Comparison of ENCODE assay signal across 8 cellular contexts in genomic region chr12:67268896-67269631, GRCh38. TPM values are rescaled to one million over a fixed set of nuclear protein-coding genes. Genes with fewer than 3 reads are reported as not detected.
DNase-seq lines count a peak whose midpoint lies in the region; ATAC-seq, FAIRE-seq and TF ChIP-seq lines count a peak whose summit lies in the region.

TSS of gene CAND1 (plus strand) at chr12:67269358. CDS start at chr12:67269718, 360 bp downstream.

- no peaks in the 10 kb centered on the region for H3F3A ChIP-seq in OCI-LY1 (ENCODE audit: insufficient read depth, low read length)

- H3K79me2 ChIP-seq in OCI-LY1 (ENCODE audit: insufficient read depth, low read length), result peaks cover 45% of the 10 kb centered on the region

- peak within 1 kb of the TSS; percentile 88 for H3K27ac ChIP-seq in OCI-LY1 (ENCODE audit: low read depth, low read length, poor library complexity, severe bottlenecking)

- H3K9me2 ChIP-seq in OCI-LY1 (ENCODE audit: low read depth, low read length), result no peaks in the 10 kb centered on the region

- peak within 1 kb of the TSS; percentile 80 for H3K4me2 ChIP-seq in OCI-LY1 (ENCODE audit: low read length)

- H3K4me1 Mint-ChIP-seq in Calu3 (ENCODE audit: low read depth, unreplicated experiment) (peaks cover 3% of the 10 kb centered on the region), mesothelial cell of epicardium (peaks cover 48% of the 10 kb centered on the region)

- peak within 1 kb of the TSS; percentile 99 for H3K27ac Mint-ChIP-seq in Calu3 (ENCODE audit: unreplicated experiment)
- peak within 1 kb of the TSS; percentile 99 for H3K27ac Mint-ChIP-seq in mesothelial cell of epicardium

- H3K27me3 ChIP-seq in OCI-LY1 (ENCODE audit: insufficient read depth, low read length), result no peaks in the 10 kb centered on the region

- TF ChIP-seq CTCF in Calu3 (IDR thresholded peaks at IDR 0.05; ENCODE audit: unreplicated experiment), result no peak
- TF ChIP-seq CTCF in OCI-LY1 (IDR thresholded peaks at IDR 0.05; ENCODE audit: low read length), result no peak
- TF ChIP-seq CTCF in mesothelial cell of epicardium (IDR thresholded peaks at IDR 0.05; ENCODE audit: unreplicated experiment), result no peak

- H3K4me3 Mint-ChIP-seq in Calu3 (ENCODE audit: low read depth, unreplicated experiment), result peak within 1 kb of the TSS; percentile 75
- peak within 1 kb of the TSS; percentile 86 for H3K4me3 Mint-ChIP-seq in mesothelial cell of epicardium

- BruUV-seq in Calu3 (replicated peaks; lab: Mats Ljungman, UMichigan), result no TSS peak

- no peaks in the 10 kb centered on the region for H4K20me1 ChIP-seq in OCI-LY1 (ENCODE audit: insufficient read depth, low read length)

- peaks cover 38% of the 10 kb centered on the region for H3K4me1 ChIP-seq in OCI-LY1 (ENCODE audit: insufficient read depth, low read length, severe bottlenecking)

- peak within 1 kb of the TSS; percentile 95 for H3K9ac ChIP-seq in OCI-LY1 (ENCODE audit: low read length)

- CTCF ChIA-PET in Calu3 (lab: Charles Lee), result interaction anchor here (0.6 to 2.1 kb wide), 11 partner anchors 8 to 649 kb away, joined by 3 to 12 read pairs (median 4); no protein-coding TSS in a partner anchor

- H3K4me3 ChIP-seq in OCI-LY1 (ENCODE audit: low read depth, low read length, poor library complexity, severe bottlenecking), result peak within 1 kb of the TSS; percentile 93

- peak; percentile 77 for ATAC-seq in GM21515 (IDR thresholded peaks at IDR 0.05; ENCODE audit: unreplicated experiment)

- peak; percentile 96 for DNase-seq in Calu3
- DNase-seq in HuH-7 (ENCODE audit: low spot score), result peak; percentile 83
- DNase-seq in activated CD8-positive, alpha-beta memory T cell treated with anti-CD3 and anti-CD28 coated beads, Interleukin-2, amount 50 U/mL, for 48 hours, result peak; percentile 94
- DNase-seq in mesothelial cell of epicardium (ENCODE audit: low spot score in 2 of 2, unreplicated experiment in 2 of 2), result peak; percentile 81 to 92
- DNase-seq in stimulated activated CD8-positive, alpha-beta memory T cell treated with anti-CD3 and anti-CD28 coated beads, Interleukin-15, amount 100 ng/mL, for 48 hours (ENCODE audit: low read depth in 2 of 2), result peak; percentile 88 to 93

- H3K9me3 Mint-ChIP-seq in Calu3 (ENCODE audit: low read depth, unreplicated experiment), result peaks cover 2% of the 10 kb centered on the region
- no peaks in the 10 kb centered on the region for H3K9me3 Mint-ChIP-seq in mesothelial cell of epicardium

- H3K9me3 ChIP-seq in OCI-LY1 (ENCODE audit: low read length), result no peaks in the 10 kb centered on the region

- H3K27me3 Mint-ChIP-seq in Calu3 (ENCODE audit: unreplicated experiment), result no peaks in the 10 kb centered on the region
- no peaks in the 10 kb centered on the region for H3K27me3 Mint-ChIP-seq in mesothelial cell of epicardium (ENCODE audit: low read depth)

- intact Hi-C loops in Calu3 (cut with micrococcal nuclease; ENCODE audit: unreplicated experiment), result no loop called here

- H3K36me3 Mint-ChIP-seq in Calu3 (ENCODE audit: insufficient read depth, unreplicated experiment) (peaks cover 33% of the 10 kb centered on the region), mesothelial cell of epicardium (no peaks in the 10 kb centered on the region)

- H2AFZ ChIP-seq in OCI-LY1 (ENCODE audit: low read length), result 0 out of 2 replicates have a peak within 1 kb of the TSS, but pooled peaks have one; percentile 6

- H3K36me3 ChIP-seq in OCI-LY1 (ENCODE audit: insufficient read depth, low read length), result peaks cover 16% of the 10 kb centered on the region

- peak; percentile 95 for FAIRE-seq in endometrium (lab: Jason Lieb, UNC)

RNA-seq across cellular contexts. Expression of gene CAND1, which starts in this region (rescaled TPM):
- total RNA-seq in Calu3 (2022) (182 and 197 TPM in 2 replicates), mesothelial cell of epicardium (270 to 278 TPM (median 270 TPM) in 3 replicates)

Comparison
In these comparisons a context has a peak if more than half of its experiments do, and no peak if none do; other contexts are left out.
1. Peak in every context shown above with its lines: DNase-seq, ATAC-seq, H3K4me3 ChIP-seq and H3K27ac ChIP-seq.